17 cellular contexts compared by ENCODE assay signal in the genomic region with DNA sequence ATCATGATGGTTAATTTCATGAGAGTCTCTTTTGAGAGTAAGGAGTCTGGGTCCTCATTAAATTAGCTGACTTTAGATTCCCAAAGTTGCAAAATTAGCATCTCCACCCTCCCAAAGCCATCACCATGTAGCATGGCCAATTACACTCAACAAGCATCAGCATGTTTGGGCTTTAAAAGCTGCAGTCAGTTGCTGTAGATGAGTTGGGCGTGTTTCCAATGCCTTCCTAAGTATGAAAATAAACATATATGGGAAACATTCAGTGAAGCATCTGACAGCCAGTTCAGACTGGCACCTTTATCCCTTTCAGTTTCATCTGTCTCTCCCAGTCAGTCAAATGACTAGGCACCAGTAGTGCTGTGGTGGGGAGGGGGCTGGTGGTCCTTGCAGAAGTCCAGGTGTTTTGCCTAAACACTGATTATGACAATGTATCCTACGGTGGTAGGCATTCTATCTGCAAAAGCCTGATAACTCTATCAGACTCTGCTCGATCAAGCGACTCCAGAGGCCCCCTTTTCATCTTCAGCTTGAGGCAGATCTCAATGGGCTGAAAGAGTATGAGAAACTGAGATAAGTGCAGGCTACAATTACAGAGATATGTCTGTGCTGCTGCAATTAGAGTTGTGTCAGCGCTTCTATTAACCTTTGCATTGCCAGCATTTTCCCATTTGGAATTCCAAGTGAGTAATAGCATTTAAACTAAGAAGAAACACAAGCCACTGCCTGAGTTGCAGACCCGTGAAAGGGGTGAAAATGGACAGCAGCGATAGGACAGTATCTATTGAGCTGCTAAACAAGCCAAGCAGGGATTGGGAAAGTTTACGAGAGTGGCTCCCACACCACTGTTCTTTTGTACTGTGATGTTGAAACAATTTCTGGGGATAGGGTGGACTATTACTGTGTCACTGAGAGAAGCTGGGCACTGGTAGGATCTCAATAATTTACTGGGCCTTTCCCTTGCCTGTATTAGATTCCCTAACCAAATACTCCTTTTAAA.
DNase-seq lines count a peak whose midpoint lies in the region; ATAC-seq and TF ChIP-seq lines count a peak whose summit lies in the region.
"Had no signal": no experiment of that assay in that cellular context is flagged by ENCODE, and none has a peak within 500 bp of the region (broad histone marks: within the 10 kb centered on the region; RNA-seq: fewer than 3 reads in every experiment).

No MANE protein-coding gene starts in this region.

- no peaks in the 10 kb centered on the region for H3K79me2 ChIP-seq in smooth muscle cell (ENCODE audit: low read depth)

- H3K9me3 Mint-ChIP-seq in MCF 10A (ENCODE audit: unreplicated experiment) = no peaks in the 10 kb centered on the region
- H3K9me3 Mint-ChIP-seq in CD8-positive, alpha-beta T cell = no peaks in the 10 kb centered on the region

- H3K9ac ChIP-seq in smooth muscle cell (ENCODE audit: low read depth) = no peak overlapping the region

- POLR2A ChIA-PET in MCF 10A (lab: Yijun Ruan, JAX) = interaction anchor here (1.0 to 2.3 kb wide), 7 partner anchors 9 to 67 kb away, joined by 3 to 10 read pairs (median 4); a partner anchor contains a TSS
- POLR2A ChIA-PET in CD8-positive, alpha-beta T cell (lab: Charles Lee) = interaction anchor here (0.9 kb wide), 1 partner anchor 322 kb away, joined by 3 read pairs; no protein-coding TSS in a partner anchor

- H3F3A ChIP-seq in smooth muscle cell (ENCODE audit: low read depth) = no peaks in the 10 kb centered on the region

- no peaks in the 10 kb centered on the region for H3K4me1 ChIP-seq in breast epithelium
- peaks cover 6% of the 10 kb centered on the region for H3K4me1 ChIP-seq in smooth muscle cell (ENCODE audit: low read depth)
- no peaks in the 10 kb centered on the region for H3K4me1 ChIP-seq in CD8-positive, alpha-beta T cell (ENCODE audit: insufficient read depth, low read length)
- H3K4me1 ChIP-seq: stomach had no signal

- H2AFZ ChIP-seq in smooth muscle cell (ENCODE audit: low read depth) = peak overlapping the region; percentile 61

- BruUV-seq in MCF 10A (replicated peaks; lab: Mats Ljungman, UMichigan) = no TSS peak

- H3K4me1 Mint-ChIP-seq in MCF 10A (ENCODE audit: insufficient read depth, unreplicated experiment) = peaks cover 14% of the 10 kb centered on the region
- H3K4me1 Mint-ChIP-seq in CD8-positive, alpha-beta T cell (ENCODE audit: low read depth) = no peaks in the 10 kb centered on the region
- H3K4me1 Mint-ChIP-seq: CD4-positive, alpha-beta memory T cell had no signal

- H3K27ac ChIP-seq in breast epithelium (no peak overlapping the region), smooth muscle cell (ENCODE audit: low read depth) (peak overlapping the region; percentile 62)
- H3K27ac ChIP-seq in CD8-positive, alpha-beta T cell (ENCODE audit: low read depth, low read length) = no peak overlapping the region
- H3K27ac ChIP-seq: stomach had no signal

- intact Hi-C loops in MCF 10A (cut with micrococcal nuclease) = no loop called here
- intact Hi-C loops in breast epithelium (cut with DNase I; ENCODE audit: low total_unique reads) = no loop called here
- intact Hi-C loops in CD8-positive, alpha-beta T cell (cut with DNase I, micrococcal nuclease) = no loop called here

- H3K36me3 Mint-ChIP-seq in MCF 10A (ENCODE audit: insufficient read depth, unreplicated experiment) = no peaks in the 10 kb centered on the region
- no peaks in the 10 kb centered on the region for H3K36me3 Mint-ChIP-seq in CD8-positive, alpha-beta T cell
- H3K36me3 Mint-ChIP-seq: CD4-positive, alpha-beta memory T cell had no signal

- no peak overlapping the region for H3K4me3 Mint-ChIP-seq in MCF 10A (ENCODE audit: unreplicated experiment)
- no peak overlapping the region for H3K4me3 Mint-ChIP-seq in CD8-positive, alpha-beta T cell
- H3K4me3 Mint-ChIP-seq: activated CD8-positive, alpha-beta T cell treated with anti-CD3 and anti-CD28 coated beads for 36 hours; CD4-positive, alpha-beta memory T cell had no signal

- 12% methylated on average over 8 of the region's 8 CpGs for WGBS in smooth muscle cell (ENCODE audit: low lambda C conversion rate)

- no peaks in the 10 kb centered on the region for H3K27me3 Mint-ChIP-seq in MCF 10A (ENCODE audit: insufficient read depth, unreplicated experiment)
- no peaks in the 10 kb centered on the region for H3K27me3 Mint-ChIP-seq in CD8-positive, alpha-beta T cell (ENCODE audit: low read depth)
- H3K27me3 Mint-ChIP-seq: activated CD8-positive, alpha-beta T cell treated with anti-CD3 and anti-CD28 coated beads for 36 hours; CD4-positive, alpha-beta memory T cell had no signal

- CTCF ChIA-PET in MCF 10A (lab: Yijun Ruan, JAX) = interaction anchor here (0.6 to 1.9 kb wide), 5 partner anchors 10 to 523 kb away, joined by 3 to 4 read pairs (median 3); no protein-coding TSS in a partner anchor
- CTCF ChIA-PET in CD8-positive, alpha-beta T cell (lab: Charles Lee) = no interaction called here

- no peaks in the 10 kb centered on the region for H3K27me3 ChIP-seq in breast epithelium
- H3K27me3 ChIP-seq in smooth muscle cell (ENCODE audit: low read depth) = no peaks in the 10 kb centered on the region
- H3K27me3 ChIP-seq in CD8-positive, alpha-beta T cell (ENCODE audit: insufficient read depth, low read length) = no peaks in the 10 kb centered on the region
- H3K27me3 ChIP-seq: stomach had no signal

- TF ChIP-seq CTCF in MCF 10A (IDR thresholded peaks at IDR 0.05; ENCODE audit: unreplicated experiment) = no peak
- TF ChIP-seq CTCF in breast epithelium (IDR thresholded peaks at IDR 0.05) = no peak
- no peak for TF ChIP-seq CTCF in smooth muscle cell (IDR thresholded peaks at IDR 0.05; ENCODE audit: borderline replicate concordance, insufficient read depth, poor library complexity, severe bottlenecking)
- TF ChIP-seq CTCF in CD8-positive, alpha-beta T cell (IDR thresholded peaks at IDR 0.05) = no peak

- ATAC-seq in esophagus mucosa = peak; percentile 88
- ATAC-seq in CD8-positive, alpha-beta T cell = no peak
- ATAC-seq in GM19328 (IDR thresholded peaks at IDR 0.05; ENCODE audit: unreplicated experiment) = no peak
- ATAC-seq: activated CD8-positive, alpha-beta T cell treated with anti-CD3 and anti-CD28 coated beads for 36 hours had no signal

- TF ChIP-seq POLR2A in breast epithelium (IDR thresholded peaks at IDR 0.05) = no peak

- peak overlapping the region; percentile 57 for H3K4me2 ChIP-seq in smooth muscle cell

- H3K36me3 ChIP-seq in breast epithelium (no peaks in the 10 kb centered on the region), smooth muscle cell (ENCODE audit: low read depth) (no peaks in the 10 kb centered on the region)
- H3K36me3 ChIP-seq in CD8-positive, alpha-beta T cell (ENCODE audit: insufficient read depth, low read length) = no peaks in the 10 kb centered on the region
- H3K36me3 ChIP-seq: stomach had no signal

- no peak overlapping the region for H3K4me3 ChIP-seq in breast epithelium
- H3K4me3 ChIP-seq in smooth muscle cell = peak overlapping the region; percentile 19
- no peak overlapping the region for H3K4me3 ChIP-seq in CD8-positive, alpha-beta T cell (ENCODE audit: low read depth, low read length)
- H3K4me3 ChIP-seq: stomach had no signal

- H3K27ac Mint-ChIP-seq in MCF 10A (ENCODE audit: low read depth, unreplicated experiment) = no peak overlapping the region
- no peak overlapping the region for H3K27ac Mint-ChIP-seq in CD8-positive, alpha-beta T cell
- H3K27ac Mint-ChIP-seq: activated CD8-positive, alpha-beta T cell treated with anti-CD3 and anti-CD28 coated beads for 36 hours had no signal

- DNase-seq in MCF 10A (ENCODE audit: unreplicated experiment) (peak; percentile 63), breast epithelium (ENCODE audit: low spot score in 2 of 2) (no peak), NCI-H2227 treated with DMSO at 0.1 percent for 48 hours (lab: John Stamatoyannopoulos, UW) (peak; percentile 61), smooth muscle cell (lab: John Stamatoyannopoulos, UW; ENCODE audit: unreplicated experiment) (no peak), A172 (ENCODE audit: low spot score) (no peak)
- no peak for DNase-seq in CD8-positive, alpha-beta T cell
- DNase-seq: activated CD8-positive, alpha-beta T cell treated with anti-CD3 and anti-CD28 coated beads for 36 hours; CD4-positive, alpha-beta memory T cell; dermis blood vessel endothelial cell; GOT3; KBM-7; NCI-H1436; occipital lobe; small intestine; stomach had no signal

- H4K20me1 ChIP-seq in smooth muscle cell (ENCODE audit: low read depth) = no peaks in the 10 kb centered on the region

- H3K9me3 ChIP-seq in breast epithelium = no peaks in the 10 kb centered on the region
- no peaks in the 10 kb centered on the region for H3K9me3 ChIP-seq in smooth muscle cell (replicated peaks; ENCODE audit: low read depth)
- H3K9me3 ChIP-seq in CD8-positive, alpha-beta T cell (ENCODE audit: low read length) = no peaks in the 10 kb centered on the region
- H3K9me3 ChIP-seq: stomach had no signal

Comparison
In these comparisons a context has a peak if more than half of its experiments do, and no peak if none do; other contexts are left out.
1. DNase-seq: peak in MCF 10A (single experiment) and NCI-H2227 treated with DMSO at 0.1 percent for 48 hours (single experiment); none in breast epithelium (0 of 2), smooth muscle cell (single experiment), A172 (single experiment) and CD8-positive, alpha-beta T cell (0 of 7).